ENCODE assay signal across 20 cellular contexts in the genomic region with DNA sequence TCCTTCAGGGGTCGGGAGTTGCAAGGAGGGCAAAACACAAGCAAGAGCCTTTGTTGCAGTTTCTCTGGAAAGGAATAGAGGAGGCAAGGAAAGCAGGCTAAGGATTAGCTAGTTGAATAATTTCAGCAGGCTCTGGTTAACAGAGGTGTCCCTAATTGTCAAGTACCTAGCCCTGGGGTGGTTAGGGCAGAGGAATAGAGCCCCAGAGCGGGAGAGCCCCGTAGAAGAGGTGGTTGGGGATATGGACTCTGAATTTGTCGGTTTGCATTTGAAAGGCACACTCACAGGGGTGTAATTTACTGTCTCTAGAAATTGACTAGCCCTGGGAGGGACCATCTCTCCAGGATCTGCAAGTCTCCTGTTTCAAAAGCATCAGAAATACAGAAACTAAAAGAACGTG.
"Had no signal": no experiment of that assay in that cellular context is flagged by ENCODE, and none has a peak within 500 bp of the region (broad histone marks: within the 10 kb centered on the region; RNA-seq: fewer than 3 reads in every experiment).

No MANE protein-coding gene starts in this region.

- H3K36me3 ChIP-seq: heart left ventricle, pancreas, suprapubic skin, thyroid gland, upper lobe of left lung, uterus had no signal

- ATAC-seq: esophagus mucosa; heart left ventricle; mucosa of descending colon; naive thymus-derived CD8-positive, alpha-beta T cell; pancreas; right cardiac atrium; stimulated activated naive CD8-positive, alpha-beta T cell treated with anti-CD3 and anti-CD28 coated beads, Interleukin-15, Interleukin-2, amounts not matched to agents 100 U/mL and 50 U/mL, for 24 hours had no signal

- H3K4me3 ChIP-seq: dorsolateral prefrontal cortex, heart left ventricle, mucosa of descending colon, pancreas, suprapubic skin, thyroid gland, upper lobe of left lung, uterus had no signal

- H3K9me3 ChIP-seq: heart left ventricle, pancreas, suprapubic skin, thyroid gland, upper lobe of left lung, uterus had no signal

- H3K4me1 ChIP-seq: suprapubic skin, thyroid gland, upper lobe of left lung, uterus had no signal

- H3K27me3 ChIP-seq: dorsolateral prefrontal cortex, heart left ventricle, pancreas, suprapubic skin, thyroid gland, upper lobe of left lung, uterus had no signal

- DNase-seq: cortex of kidney; dorsolateral prefrontal cortex; effector CD8-positive, alpha-beta T cell; heart left ventricle; hippocampal formation; kidney glomerular epithelial cell; mammary epithelial cell; mucosa of descending colon; naive thymus-derived CD8-positive, alpha-beta T cell; occipital lobe; pancreas; right cardiac atrium; small intestine; stimulated activated CD4-positive, alpha-beta T cell treated with anti-CD3 and anti-CD28 coated beads, Interleukin-2, amount 100 ng/mL, for 48 hours; stimulated activated naive CD8-positive, alpha-beta T cell treated with anti-CD3 and anti-CD28 coated beads, Interleukin-15, Interleukin-2, amounts not matched to agents 100 U/mL and 50 U/mL, for 24 hours; thyroid gland; upper lobe of left lung; uterus had no signal

- H3K27ac ChIP-seq: dorsolateral prefrontal cortex, heart left ventricle, pancreas, suprapubic skin, thyroid gland, upper lobe of left lung, uterus had no signal
